In the genomic region with DNA sequence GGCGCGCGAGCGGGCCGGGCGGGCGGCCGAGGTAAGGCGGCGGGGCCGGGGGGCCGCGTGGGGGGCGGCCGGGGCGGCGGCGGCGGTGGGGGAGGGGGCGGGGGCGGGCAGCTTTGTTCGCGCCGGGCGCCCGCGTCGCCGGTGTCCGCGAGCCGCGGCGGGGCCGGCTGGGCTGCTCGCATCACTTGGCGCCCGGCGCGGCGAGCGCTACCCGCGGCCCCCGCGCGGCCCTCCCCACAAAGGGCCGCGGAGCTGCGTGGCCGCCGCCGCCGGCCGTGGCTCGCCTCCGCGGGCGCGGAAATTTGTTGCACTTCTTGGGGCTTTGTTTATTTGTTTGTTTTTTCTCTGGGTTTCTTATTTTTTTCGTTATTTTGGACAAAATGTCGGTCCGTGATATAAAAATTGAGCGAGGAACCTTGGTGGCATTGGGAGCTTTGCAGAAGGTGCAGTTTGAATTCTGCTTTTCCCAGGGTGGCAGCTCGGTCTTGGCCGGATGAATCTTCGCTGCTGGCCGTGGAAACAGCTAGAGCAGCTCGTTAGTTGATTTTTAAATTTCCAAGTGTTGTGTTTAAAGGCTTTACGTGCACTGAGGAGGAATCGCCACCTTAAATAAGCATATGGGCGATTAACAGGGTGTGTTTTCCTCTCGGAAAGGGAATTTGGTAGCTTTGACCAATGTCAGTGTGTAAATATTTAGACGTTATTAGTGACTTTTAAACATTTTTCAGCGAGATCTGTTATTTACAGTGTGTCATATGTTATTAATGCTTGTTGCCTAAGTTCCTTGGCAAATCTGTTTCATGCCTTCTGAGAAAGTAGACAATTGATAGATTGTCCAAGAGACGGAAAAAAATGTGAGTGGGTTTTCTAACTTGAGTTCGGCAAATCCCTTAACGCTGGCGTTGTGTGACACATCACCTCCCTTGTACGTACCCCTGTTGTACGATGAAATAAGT, we compare ENCODE assay signal across 1 cellular context.
TF ChIP-seq lines count a peak whose summit lies in the region.

No MANE protein-coding gene starts in this region.

TF ChIP-seq in SK-N-SH treated with all-trans-retinoic acid at 6 μM for 48 hours, 23 proteins besides CTCF, POLR2A, EP300 and RAD21 (continued from another document):
- TF ChIP-seq, protein P1, sequence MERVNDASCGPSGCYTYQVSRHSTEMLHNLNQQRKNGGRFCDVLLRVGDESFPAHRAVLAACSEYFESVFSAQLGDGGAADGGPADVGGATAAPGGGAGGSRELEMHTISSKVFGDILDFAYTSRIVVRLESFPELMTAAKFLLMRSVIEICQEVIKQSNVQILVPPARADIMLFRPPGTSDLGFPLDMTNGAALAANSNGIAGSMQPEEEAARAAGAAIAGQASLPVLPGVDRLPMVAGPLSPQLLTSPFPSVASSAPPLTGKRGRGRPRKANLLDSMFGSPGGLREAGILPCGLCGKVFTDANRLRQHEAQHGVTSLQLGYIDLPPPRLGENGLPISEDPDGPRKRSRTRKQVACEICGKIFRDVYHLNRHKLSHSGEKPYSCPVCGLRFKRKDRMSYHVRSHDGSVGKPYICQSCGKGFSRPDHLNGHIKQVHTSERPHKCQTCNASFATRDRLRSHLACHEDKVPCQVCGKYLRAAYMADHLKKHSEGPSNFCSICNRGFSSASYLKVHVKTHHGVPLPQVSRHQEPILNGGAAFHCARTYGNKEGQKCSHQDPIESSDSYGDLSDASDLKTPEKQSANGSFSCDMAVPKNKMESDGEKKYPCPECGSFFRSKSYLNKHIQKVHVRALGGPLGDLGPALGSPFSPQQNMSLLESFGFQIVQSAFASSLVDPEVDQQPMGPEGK (CRISPR knock-in tag; IDR thresholded peaks at IDR 0.05; ENCODE audit: borderline replicate concordance): no peak
- no peak for TF ChIP-seq ZNF70 (CRISPR knock-in tag; IDR thresholded peaks at IDR 0.05)
- TF ChIP-seq TOX (CRISPR knock-in tag; IDR thresholded peaks at IDR 0.05; ENCODE audit: borderline replicate concordance): no peak
- TF ChIP-seq CSDC2 (CRISPR knock-in tag; IDR thresholded peaks at IDR 0.05): no peak
TF ChIP-seq in SK-N-SH treated with all-trans-retinoic acid at 6 μM for 48 hours: peak in this region for 0.
